Comparison of ENCODE assay signal across 27 cellular contexts in the genomic region with DNA sequence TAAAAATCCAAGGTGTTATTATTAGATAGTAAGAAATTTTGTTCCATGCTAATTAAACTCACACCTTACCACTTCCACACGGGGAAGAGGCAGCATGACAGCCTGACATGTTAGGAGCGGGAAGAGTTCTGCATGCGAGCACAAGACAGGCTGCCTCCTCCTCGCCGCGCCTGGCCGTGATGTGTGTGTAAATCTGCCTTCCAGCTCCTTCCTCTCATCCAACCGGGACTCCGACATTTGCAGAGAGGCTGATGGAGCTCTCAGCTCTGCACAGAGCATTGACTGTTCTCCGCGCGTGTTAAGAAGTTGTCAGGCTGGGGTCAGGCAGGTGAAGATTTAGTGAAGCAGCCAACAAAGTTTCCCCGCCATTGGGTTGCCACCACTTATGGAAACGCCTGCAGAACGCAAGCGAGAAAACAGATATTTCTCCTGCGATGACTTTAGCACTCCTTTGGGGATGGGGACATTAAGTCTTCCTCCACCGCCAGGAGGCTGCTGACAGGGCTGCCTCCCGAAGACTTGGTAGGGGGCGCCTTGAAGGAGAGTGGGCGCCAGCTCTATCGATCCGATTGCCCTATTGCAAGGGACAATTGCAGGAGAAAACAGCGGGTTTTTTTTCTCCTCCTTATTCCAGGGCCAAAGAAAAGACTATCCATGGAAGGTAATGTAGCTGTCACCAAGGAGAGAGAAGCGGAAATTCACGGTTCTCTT.
"Had no signal": no experiment of that assay in that cellular context is flagged by ENCODE, and none has a peak within 500 bp of the region (broad histone marks: within the 10 kb centered on the region; RNA-seq: fewer than 3 reads in every experiment).

No MANE protein-coding gene starts in this region.

- H3K4me3 ChIP-seq: dorsolateral prefrontal cortex, lung, mucosa of descending colon, neural progenitor cell, prostate gland, sigmoid colon, stomach, thyroid gland, vagina had no signal

- H3K4me1 Mint-ChIP-seq: memory B cell; naive B cell; neural progenitor cell; stimulated activated effector memory CD8-positive, alpha-beta T cell treated with anti-CD3 and anti-CD28 coated beads, Interleukin-12 subunit alpha, Interleukin-12 subunit beta, amount 100 ng/mL, for 72 hours had no signal

- H3K27ac Mint-ChIP-seq: memory B cell; mesothelial cell of epicardium; naive B cell; natural killer cell treated with Interleukin-12 subunit alpha and Interleukin-12 subunit beta and Interleukin-15 and Interleukin-18, amount 100 ng/mL, for 72 hours; neural progenitor cell; stimulated activated effector memory CD8-positive, alpha-beta T cell treated with anti-CD3 and anti-CD28 coated beads, Interleukin-12 subunit alpha, Interleukin-12 subunit beta, amount 100 ng/mL, for 72 hours had no signal

- H3K4me2 ChIP-seq: neural progenitor cell had no signal

- H3K9me3 Mint-ChIP-seq: natural killer cell treated with Interleukin-12 subunit alpha and Interleukin-12 subunit beta and Interleukin-15 and Interleukin-18, amount 100 ng/mL, for 72 hours had no signal

- H3K9me3 ChIP-seq: prostate gland, sigmoid colon, thyroid gland, vagina had no signal

- H3K4me3 Mint-ChIP-seq: memory B cell; mesothelial cell of epicardium; naive B cell; natural killer cell treated with Interleukin-12 subunit alpha and Interleukin-12 subunit beta and Interleukin-15 and Interleukin-18, amount 100 ng/mL, for 72 hours; neural progenitor cell; stimulated activated effector memory CD8-positive, alpha-beta T cell treated with anti-CD3 and anti-CD28 coated beads, Interleukin-12 subunit alpha, Interleukin-12 subunit beta, amount 100 ng/mL, for 72 hours had no signal

- H3K36me3 ChIP-seq: neural progenitor cell, prostate gland, sigmoid colon, stomach, thyroid gland, vagina had no signal

- H3K27me3 ChIP-seq: neural progenitor cell, sigmoid colon, thyroid gland, vagina had no signal

- H3K4me1 ChIP-seq: neural progenitor cell, prostate gland, stomach, thyroid gland, vagina had no signal

- H3K27me3 Mint-ChIP-seq: memory B cell, naive B cell had no signal

- H3K36me3 Mint-ChIP-seq: natural killer cell treated with Interleukin-12 subunit alpha and Interleukin-12 subunit beta and Interleukin-15 and Interleukin-18, amount 100 ng/mL, for 72 hours; neural progenitor cell; stimulated activated effector memory CD8-positive, alpha-beta T cell treated with anti-CD3 and anti-CD28 coated beads, Interleukin-12 subunit alpha, Interleukin-12 subunit beta, amount 100 ng/mL, for 72 hours had no signal

- ATAC-seq: esophagus mucosa; mucosa of descending colon; natural killer cell treated with Interleukin-12 subunit alpha and Interleukin-12 subunit beta and Interleukin-15 and Interleukin-18, amount 100 ng/mL, for 72 hours; right cardiac atrium; stimulated activated effector memory CD8-positive, alpha-beta T cell treated with anti-CD3 and anti-CD28 coated beads, Interleukin-12 subunit alpha, Interleukin-12 subunit beta, amount 100 ng/mL, for 72 hours had no signal

- H3K27ac ChIP-seq: dorsolateral prefrontal cortex, epithelial cell of prostate, neural progenitor cell, prostate gland, sigmoid colon, stomach, thyroid gland, vagina had no signal

- DNase-seq: cerebellar nuclear complex; dorsolateral prefrontal cortex; effector CD4-positive, alpha-beta T cell; foreskin melanocyte; glutamatergic neuron; hypothalamus; kidney glomerular epithelial cell; mucosa of descending colon; naive B cell; right cardiac atrium; stimulated activated CD4-positive, alpha-beta T cell treated with anti-CD3 and anti-CD28 coated beads, Interleukin-2, amount 100 ng/mL, for 24 hours; stimulated activated CD4-positive, alpha-beta T cell treated with anti-CD3 and anti-CD28 coated beads, Interleukin-4, amount 100 ng/mL, for 24 hours; stimulated activated naive CD4-positive, alpha-beta T cell treated with Interleukin-2 at 50 U/mL for 16 hours; stomach; thyroid gland; trophoblast cell had no signal

- H3K9ac ChIP-seq: neural progenitor cell had no signal

- H2AFZ ChIP-seq: neural progenitor cell had no signal
